Comparison of ENCODE assay signal across 8 cellular contexts in the genomic region with DNA sequence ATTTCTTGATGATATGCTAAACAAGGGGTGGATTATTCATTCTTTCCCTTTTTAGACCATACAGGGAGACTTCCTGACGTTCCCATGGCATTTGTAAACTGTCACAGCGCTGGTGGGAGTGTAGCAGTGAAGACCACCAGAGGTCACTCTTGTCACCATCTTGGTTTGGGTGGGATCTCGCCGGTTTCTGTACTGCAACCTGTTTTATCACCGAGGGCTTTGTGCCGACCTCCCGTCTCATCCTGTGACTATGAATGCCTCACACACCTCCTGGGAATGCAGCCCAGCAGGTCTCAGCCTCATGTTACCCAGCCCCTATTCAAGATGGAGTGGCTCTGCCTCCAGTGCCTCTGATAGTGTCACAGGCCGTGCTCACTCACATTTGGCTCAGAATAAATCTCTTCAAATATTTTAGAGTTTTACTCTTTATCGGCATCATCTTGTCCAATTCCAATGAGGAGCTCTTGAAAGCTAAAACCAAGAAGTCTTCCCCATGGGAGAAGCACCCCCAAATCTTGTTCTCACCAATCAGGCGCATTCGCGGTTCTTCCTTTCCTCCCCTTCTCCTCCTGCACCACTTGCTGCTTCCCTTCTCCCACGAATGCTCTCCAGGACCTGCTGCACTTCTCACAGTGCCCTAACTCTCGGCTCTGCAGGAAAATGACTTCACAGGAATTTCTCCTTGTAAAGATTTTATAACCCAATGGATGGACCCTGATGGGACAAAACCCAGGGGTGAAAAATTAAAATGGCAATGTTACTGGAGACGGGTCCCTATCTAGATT. TPM values are rescaled to one million over a fixed set of nuclear protein-coding genes. Genes with fewer than 3 reads are reported as not detected.
DNase-seq lines count a peak whose midpoint lies in the region; ATAC-seq and TF ChIP-seq lines count a peak whose summit lies in the region.
"Not testable (repeated sequence)": the region's sequence is repeated elsewhere in the genome, so short reads cannot be mapped to it uniquely, and the experiment has no call there.

No MANE protein-coding gene starts in this region.

- ATAC-seq in CD4-positive, CD25-positive, alpha-beta regulatory T cell (ENCODE audit: low read depth in 2 of 2), result not testable (repeated sequence)

- intact Hi-C loops in dorsolateral prefrontal cortex (cut with DNase I), result not testable (repeated sequence)

- peak overlapping the region in 2 of 3 donors; percentile 12 to 53 for H3K27ac Mint-ChIP-seq in CD4-positive, CD25-positive, alpha-beta regulatory T cell
- H3K27ac Mint-ChIP-seq in activated T-cell treated with anti-CD3 and anti-CD28 coated beads, Interleukin-2, amount 50 U/mL, for 24 hours, result not testable (repeated sequence)
- H3K27ac Mint-ChIP-seq in immature natural killer cell (peak overlapping the region in 5 of 6 donors; percentile 12 to 90 (median 77)), neural progenitor cell (peak overlapping the region; percentile 39)

- not testable (repeated sequence) for H2AFZ ChIP-seq in neural progenitor cell (replicated peaks)

- H3K27me3 Mint-ChIP-seq in CD4-positive, CD25-positive, alpha-beta regulatory T cell; neural progenitor cell (ENCODE audit: insufficient read depth, low read depth): not testable (repeated sequence)
- peaks cover 33% of the 10 kb centered on the region for H3K27me3 Mint-ChIP-seq in activated T-cell treated with anti-CD3 and anti-CD28 coated beads, Interleukin-2, amount 50 U/mL, for 24 hours
- peaks cover 0 to 16% (median 9%) of the 10 kb centered on the region in 3 donors for H3K27me3 Mint-ChIP-seq in immature natural killer cell (ENCODE audit: low read depth in 3 of 3)

- not testable (repeated sequence) for H3K79me2 ChIP-seq in neural progenitor cell (ENCODE audit: low read depth)

- not testable (repeated sequence) for H3K9me3 ChIP-seq in CD4-positive, CD25-positive, alpha-beta regulatory T cell (ENCODE audit: control insufficient read depth in 2 of 2, low read length in 2 of 2); HAP-1; NT2/D1 (ENCODE audit: insufficient read depth, low read length); neural progenitor cell (ENCODE audit: low read depth); suprapubic skin

- 24% methylated on average over 15 of the region's 15 CpGs for WGBS in suprapubic skin

- not testable (repeated sequence) for H3K36me3 Mint-ChIP-seq in CD4-positive, CD25-positive, alpha-beta regulatory T cell; activated T-cell treated with anti-CD3 and anti-CD28 coated beads, Interleukin-2, amount 50 U/mL, for 24 hours (ENCODE audit: low read depth); immature natural killer cell
- peaks cover 14% of the 10 kb centered on the region for H3K36me3 Mint-ChIP-seq in neural progenitor cell

- H3K27me3 ChIP-seq in CD4-positive, CD25-positive, alpha-beta regulatory T cell (ENCODE audit: control insufficient read depth, insufficient read depth, low read length); HAP-1 (ENCODE audit: low read depth); NT2/D1 (ENCODE audit: insufficient read depth, insufficient read length); neural progenitor cell; suprapubic skin: not testable (repeated sequence)
- peaks cover 0 to 22% (median 4%) of the 10 kb centered on the region in 45 donors for H3K27me3 ChIP-seq in dorsolateral prefrontal cortex

- DNase-seq in CD4-positive, CD25-positive, alpha-beta regulatory T cell; dorsolateral prefrontal cortex: not testable (repeated sequence)
- DNase-seq in HAP-1 (ENCODE audit: low spot score in 2 of 2), result peak; percentile 24 to 68
- DNase-seq in NT2/D1 (ENCODE audit: low read depth, low spot score), result peak; percentile 36
- DNase-seq in activated T-cell treated with anti-CD3 and anti-CD28 coated beads, Interleukin-2, amount 50 U/mL, for 24 hours, result peak; percentile 30
- peak; percentile 38 to 52 (median 43) for DNase-seq in immature natural killer cell
- peak; percentile 74 for DNase-seq in neural progenitor cell (ENCODE audit: low spot score)
- DNase-seq in suprapubic skin (ENCODE audit: low spot score in 2 of 2), result peak in 1 of 2 donors; percentile 46

- peak overlapping the region; percentile 20 for H3K4me2 ChIP-seq in neural progenitor cell

- in situ Hi-C loops in HAP-1 (cut with MboI; ENCODE audit: low sequenced_read_pairs), result loop anchor here (25.0 kb wide), 1 partner anchor 747 kb away; no protein-coding TSS in a partner anchor

- peaks cover 0 to 14% (median 4%) of the 10 kb centered on the region in 4 donors for H3K4me1 Mint-ChIP-seq in CD4-positive, CD25-positive, alpha-beta regulatory T cell
- H3K4me1 Mint-ChIP-seq in activated T-cell treated with anti-CD3 and anti-CD28 coated beads, Interleukin-2, amount 50 U/mL, for 24 hours (ENCODE audit: low read depth), result peaks cover 10% of the 10 kb centered on the region
- H3K4me1 Mint-ChIP-seq in immature natural killer cell (peaks cover 40 to 50% of the 10 kb centered on the region in 2 donors), neural progenitor cell (peaks cover 44% of the 10 kb centered on the region)

- TF ChIP-seq EP300 in suprapubic skin (IDR thresholded peaks at IDR 0.05), result not testable (repeated sequence)

- not testable (repeated sequence) for H3K9ac ChIP-seq in NT2/D1 (ENCODE audit: insufficient read length, low read depth); neural progenitor cell

- peaks cover 36% of the 10 kb centered on the region for H3F3A ChIP-seq in neural progenitor cell (ENCODE audit: low read depth)

- not testable (repeated sequence) for H3K36me3 ChIP-seq in CD4-positive, CD25-positive, alpha-beta regulatory T cell (ENCODE audit: control insufficient read depth, insufficient read depth, low read length); HAP-1 (replicated peaks); NT2/D1 (ENCODE audit: insufficient read depth, insufficient read length, low read length); neural progenitor cell; suprapubic skin

- not testable (repeated sequence) for H3K9me3 Mint-ChIP-seq in CD4-positive, CD25-positive, alpha-beta regulatory T cell; activated T-cell treated with anti-CD3 and anti-CD28 coated beads, Interleukin-2, amount 50 U/mL, for 24 hours; immature natural killer cell; neural progenitor cell

- peak overlapping the region in 3 of 4 donors; percentile 80 to 92 (median 84) for H3K4me3 Mint-ChIP-seq in CD4-positive, CD25-positive, alpha-beta regulatory T cell
- peak overlapping the region; percentile 65 for H3K4me3 Mint-ChIP-seq in activated T-cell treated with anti-CD3 and anti-CD28 coated beads, Interleukin-2, amount 50 U/mL, for 24 hours
- H3K4me3 Mint-ChIP-seq in immature natural killer cell (peak overlapping the region; percentile 88 to 94 (median 91)), neural progenitor cell (peak overlapping the region; percentile 3)

- not testable (repeated sequence) for H3K27ac ChIP-seq in CD4-positive, CD25-positive, alpha-beta regulatory T cell (ENCODE audit: insufficient read depth, low read length, poor library complexity, severe bottlenecking); dorsolateral prefrontal cortex; suprapubic skin
- H3K27ac ChIP-seq in neural progenitor cell, result peak overlapping the region; percentile 76

- H3K4me1 ChIP-seq in CD4-positive, CD25-positive, alpha-beta regulatory T cell (ENCODE audit: control insufficient read depth, insufficient read depth, low read length, poor library complexity, severe bottlenecking); NT2/D1 (ENCODE audit: insufficient read depth, insufficient read length); suprapubic skin: not testable (repeated sequence)
- H3K4me1 ChIP-seq in HAP-1 (peaks cover 16% of the 10 kb centered on the region), neural progenitor cell (peaks cover 22% of the 10 kb centered on the region)

- peak overlapping the region; percentile 51 for H3K4me3 ChIP-seq in CD4-positive, CD25-positive, alpha-beta regulatory T cell (ENCODE audit: low read depth, low read length)
- not testable (repeated sequence) for H3K4me3 ChIP-seq in HAP-1; NT2/D1 (ENCODE audit: insufficient read length, low read depth); neural progenitor cell
- H3K4me3 ChIP-seq in dorsolateral prefrontal cortex, result peak overlapping the region in 57 of 59 donors; percentile 13 to 66 (median 46)
- peak overlapping the region; percentile 41 for H3K4me3 ChIP-seq in suprapubic skin

- not testable (repeated sequence) for TF ChIP-seq POLR2A in suprapubic skin (IDR thresholded peaks at IDR 0.05)

- TF ChIP-seq CTCF in dorsolateral prefrontal cortex (IDR thresholded peaks at IDR 0.05 in 54 of 56, conservative IDR thresholded peaks at IDR 0.05 in 2 of 56; ENCODE audit: low read depth in 1 of 56, partially characterized antibody in 56 of 56) (peak in 32 of 56 donors; percentile 13 to 51 (median 33)), neural progenitor cell (IDR thresholded peaks at IDR 0.05) (peak; percentile 70)
- not testable (repeated sequence) for TF ChIP-seq CTCF in suprapubic skin (IDR thresholded peaks at IDR 0.05)

- H4K20me1 ChIP-seq in neural progenitor cell (ENCODE audit: low read depth), result not testable (repeated sequence)

RNA-seq across cellular contexts. Expression of a gene that starts 39.2 kb away (rescaled TPM):
- 1.5 TPM for total RNA-seq in CD4-positive, CD25-positive, alpha-beta regulatory T cell
- 1 to 10 TPM in 2 of 4 donors, under 1 TPM in 2; 0.67 to 1.8 (median 1.2) TPM for polyA plus RNA-seq in CD4-positive, CD25-positive, alpha-beta regulatory T cell
- total RNA-seq in dorsolateral prefrontal cortex (10 to 100 TPM in 13 of 120 experiments, 1 to 10 TPM in 107; 3.1 to 20.9 (median 7.3) TPM), neural progenitor cell (ENCODE audit: low replicate concordance) (4.3 and 6.2 TPM in 2 replicates), suprapubic skin (10 to 100 TPM; 15.6 to 24.1 (median 18.7) TPM)
- 10 to 100 TPM in 2 of 3 donors, 1 to 10 TPM in 1; 7.1 to 16.0 (median 10.7) TPM for polyA plus RNA-seq in immature natural killer cell

Comparison
In these comparisons a context has a peak if more than half of its experiments do, and no peak if none do; other contexts are left out.
1. H3K4me3 Mint-ChIP-seq: peak in every context shown above with its lines; median percentile 91 in immature natural killer cell; 84 in CD4-positive, CD25-positive, alpha-beta regulatory T cell; 65 in activated T-cell treated with anti-CD3 and anti-CD28 coated beads, Interleukin-2, amount 50 U/mL, for 24 hours; 3 in neural progenitor cell.